In the genomic region with DNA sequence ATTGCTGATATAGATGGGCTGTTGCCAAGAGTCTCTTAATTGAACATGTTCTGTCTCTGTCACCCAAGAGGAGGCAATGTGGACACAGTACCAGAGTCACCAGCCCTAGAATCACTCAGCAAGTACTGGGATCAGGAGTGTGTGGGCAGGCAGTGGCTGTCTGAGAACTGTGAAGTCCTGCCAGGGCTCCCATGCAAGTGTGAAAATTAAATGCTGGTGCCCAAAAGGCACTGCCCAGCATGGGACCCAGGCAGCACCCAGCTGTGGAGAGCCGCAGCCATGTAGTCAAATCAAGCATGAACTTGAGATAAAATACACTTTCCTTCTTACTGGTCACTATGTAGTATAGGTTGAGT, we compare ENCODE assay signal across 20 cellular contexts.
"Had no signal": no experiment of that assay in that cellular context is flagged by ENCODE, and none has a peak within 500 bp of the region (broad histone marks: within the 10 kb centered on the region; RNA-seq: fewer than 3 reads in every experiment).

No MANE protein-coding gene starts in this region.

- H3K27me3 Mint-ChIP-seq: activated CD4-positive, alpha-beta T cell treated with anti-CD3 and anti-CD28 coated beads for 36 hours had no signal

- H3K4me2 ChIP-seq: hepatocyte had no signal

- H2AFZ ChIP-seq: hepatocyte had no signal

- H3K27me3 ChIP-seq: hepatocyte, suprapubic skin, vagina had no signal

- H3K4me3 Mint-ChIP-seq: activated CD4-positive, alpha-beta T cell treated with anti-CD3 and anti-CD28 coated beads for 36 hours; mesothelial cell of epicardium; nephron progenitor cell; T-helper 2 cell treated with Interferon-gamma antibody and Interleukin-4, amounts not matched to agents 5 μg/mL and 100 μg/mL, for 36 hours had no signal

- H3K27ac ChIP-seq: hepatocyte, suprapubic skin, vagina had no signal

- H3K4me1 ChIP-seq: suprapubic skin had no signal

- H3K4me3 ChIP-seq: hepatocyte, suprapubic skin, vagina had no signal

- H3K9me3 ChIP-seq: suprapubic skin, vagina had no signal

- H3K27ac Mint-ChIP-seq: activated CD4-positive, alpha-beta T cell treated with anti-CD3 and anti-CD28 coated beads for 36 hours; mesothelial cell of epicardium; nephron progenitor cell had no signal

- H3K36me3 Mint-ChIP-seq: activated naive CD4-positive, alpha-beta T cell treated with anti-CD3 and anti-CD28 coated beads, Interleukin-2, amount 50 U/mL, for 72 hours had no signal

- H3K9me3 Mint-ChIP-seq: activated naive CD4-positive, alpha-beta T cell treated with anti-CD3 and anti-CD28 coated beads, Interleukin-2, amount 50 U/mL, for 72 hours; T-helper 2 cell treated with Interferon-gamma antibody and Interleukin-4, amounts not matched to agents 5 μg/mL and 100 μg/mL, for 36 hours had no signal

- DNase-seq: activated CD4-positive, alpha-beta T cell treated with anti-CD3 and anti-CD28 coated beads for 36 hours; activated CD4-positive, alpha-beta T cell treated with anti-CD3 and anti-CD28 coated beads, Interleukin-2, amount 50 U/mL, for 48 hours; activated CD8-positive, alpha-beta memory T cell treated with anti-CD3 and anti-CD28 coated beads, Interleukin-2, amount 50 U/mL, for 48 hours; activated gamma-delta T cell treated with Interleukin-2 at 50 U/mL for 16 hours; dermis blood vessel endothelial cell; effector memory CD4-positive, alpha-beta T cell; left colon; nephron progenitor cell; retina; stimulated activated CD4-positive, alpha-beta T cell treated with anti-CD3 and anti-CD28 coated beads, Interleukin-12 subunit alpha, Interleukin-12 subunit beta, amount 100 ng/mL, for 4 hours; stimulated activated CD4-positive, alpha-beta T cell treated with anti-CD3 and anti-CD28 coated beads, Interleukin-1b, Interleukin-23, amount 100 ng/mL, for 48 hours; stimulated activated CD8-positive, alpha-beta memory T cell treated with anti-CD3 and anti-CD28 coated beads, Interleukin-4, amount 100 ng/mL, for 48 hours; stimulated activated naive CD8-positive, alpha-beta T cell treated with anti-CD3 and anti-CD28 coated beads, Interleukin-15, Interleukin-2, amounts not matched to agents 100 U/mL and 50 U/mL, for 24 hours; trophoblast cell had no signal

- ATAC-seq: activated CD4-positive, alpha-beta T cell treated with anti-CD3 and anti-CD28 coated beads for 36 hours; activated naive CD4-positive, alpha-beta T cell treated with anti-CD3 and anti-CD28 coated beads, Interleukin-2, amount 50 U/mL, for 72 hours; left colon; stimulated activated naive CD8-positive, alpha-beta T cell treated with anti-CD3 and anti-CD28 coated beads, Interleukin-15, Interleukin-2, amounts not matched to agents 100 U/mL and 50 U/mL, for 24 hours had no signal
